Comparison of ENCODE assay signal across 11 cellular contexts in genomic region chr19:49554701-49555181, GRCh38. TPM values are rescaled to one million over a fixed set of nuclear protein-coding genes. Genes with fewer than 3 reads are reported as not detected.
DNase-seq lines count a peak whose midpoint lies in the region; ATAC-seq and TF ChIP-seq lines count a peak whose summit lies in the region.
"Had no signal": no experiment of that assay in that cellular context is flagged by ENCODE, and none has a peak within 500 bp of the region (broad histone marks: within the 10 kb centered on the region; RNA-seq: fewer than 3 reads in every experiment).

No MANE protein-coding gene starts in this region.

- CTCF ChIA-PET in activated CD4-positive, alpha-beta T cell treated with anti-CD3 and anti-CD28 coated beads, Interleukin-2, amount 10 ng/mL, durations not matched to agents 7 days and 5 days (lab: Charles Lee): interaction anchor here (0.6 to 9.7 kb wide), 6 partner anchors 17 to 318 kb away, joined by 3 to 95 read pairs (median 4); no protein-coding TSS in a partner anchor

- POLR2A ChIA-PET in activated CD4-positive, alpha-beta T cell treated with anti-CD3 and anti-CD28 coated beads, Interleukin-2, amount 10 ng/mL, durations not matched to agents 7 days and 5 days (lab: Charles Lee): no interaction called here

- ATAC-seq in CD4-positive, CD25-positive, alpha-beta regulatory T cell (ENCODE audit: low read depth in 2 of 2): peak; percentile 23 to 29
- ATAC-seq in effector memory CD8-positive, alpha-beta T cell (replicated peaks): peak; percentile 3
- ATAC-seq in GM18511 (IDR thresholded peaks at IDR 0.05; ENCODE audit: unreplicated experiment) (no peak), omental fat pad (ENCODE audit: low FRiP score) (no peak)

- H3K4me3 ChIP-seq in CD4-positive, CD25-positive, alpha-beta regulatory T cell (ENCODE audit: low read depth, low read length): peak overlapping the region; percentile 19
- no peak overlapping the region for H3K4me3 ChIP-seq in neural progenitor cell

- H3K36me3 ChIP-seq in CD4-positive, CD25-positive, alpha-beta regulatory T cell (ENCODE audit: control insufficient read depth, insufficient read depth, low read length): peaks cover 22% of the 10 kb centered on the region
- H3K36me3 ChIP-seq in neural progenitor cell: no peaks in the 10 kb centered on the region

- TF ChIP-seq CTCF in neural progenitor cell (IDR thresholded peaks at IDR 0.05) (no peak), type B pancreatic cell (conservative IDR thresholded peaks at IDR 0.05) (no peak), omental fat pad (IDR thresholded peaks at IDR 0.05) (no peak)

- no peaks in the 10 kb centered on the region for H3K9me3 ChIP-seq in CD4-positive, CD25-positive, alpha-beta regulatory T cell (ENCODE audit: control insufficient read depth in 2 of 2, low read length in 2 of 2)
- no peaks in the 10 kb centered on the region for H3K9me3 ChIP-seq in neural progenitor cell (ENCODE audit: low read depth)

- H4K20me1 ChIP-seq in neural progenitor cell (ENCODE audit: low read depth): peaks cover 13% of the 10 kb centered on the region

- peaks cover 76% of the 10 kb centered on the region for H3K4me1 ChIP-seq in CD4-positive, CD25-positive, alpha-beta regulatory T cell (ENCODE audit: control insufficient read depth, insufficient read depth, low read length, poor library complexity, severe bottlenecking)
- H3K4me1 ChIP-seq in neural progenitor cell: peaks cover 8% of the 10 kb centered on the region

- H3K27me3 Mint-ChIP-seq in CD4-positive, CD25-positive, alpha-beta regulatory T cell: no peaks in the 10 kb centered on the region
- H3K27me3 Mint-ChIP-seq in activated CD4-positive, alpha-beta T cell treated with anti-CD3 and anti-CD28 coated beads, Interleukin-2, amount 10 ng/mL, durations not matched to agents 7 days and 5 days: no peaks in the 10 kb centered on the region
- H3K27me3 Mint-ChIP-seq in effector memory CD8-positive, alpha-beta T cell: no peaks in the 10 kb centered on the region
- peaks cover 2% of the 10 kb centered on the region for H3K27me3 Mint-ChIP-seq in neural progenitor cell (ENCODE audit: insufficient read depth, low read depth)
- no peaks in the 10 kb centered on the region for H3K27me3 Mint-ChIP-seq in type B pancreatic cell

- H3K27me3 ChIP-seq in CD4-positive, CD25-positive, alpha-beta regulatory T cell (ENCODE audit: control insufficient read depth, insufficient read depth, low read length): no peaks in the 10 kb centered on the region
- no peaks in the 10 kb centered on the region for H3K27me3 ChIP-seq in neural progenitor cell

- no peaks in the 10 kb centered on the region for H3K79me2 ChIP-seq in neural progenitor cell (ENCODE audit: low read depth)

- no peak overlapping the region for H3K9ac ChIP-seq in neural progenitor cell

- H3K4me2 ChIP-seq in neural progenitor cell: no peak overlapping the region

- DNase-seq in CD4-positive, CD25-positive, alpha-beta regulatory T cell: peak in 1 of 3 donors; percentile 77
- peak; percentile 73 for DNase-seq in activated CD4-positive, alpha-beta T cell treated with anti-CD3 and anti-CD28 coated beads, Interleukin-2, amount 10 ng/mL, durations not matched to agents 7 days and 5 days
- DNase-seq in effector memory CD8-positive, alpha-beta T cell: no peak
- DNase-seq in neural progenitor cell (ENCODE audit: low spot score) (no peak), type B pancreatic cell (ENCODE audit: extremely low spot score, unreplicated experiment) (no peak), omental fat pad (ENCODE audit: low spot score) (no peak), DMS79 (lab: John Stamatoyannopoulos, UW) (no peak)
- DNase-seq: COR-L47, foreskin melanocyte, NCI-H446 had no signal

- H2AFZ ChIP-seq in neural progenitor cell (replicated peaks): no peak overlapping the region

- H3K27ac Mint-ChIP-seq in CD4-positive, CD25-positive, alpha-beta regulatory T cell: peak overlapping the region; percentile 95 to 98 (median 96)
- H3K27ac Mint-ChIP-seq in activated CD4-positive, alpha-beta T cell treated with anti-CD3 and anti-CD28 coated beads, Interleukin-2, amount 10 ng/mL, durations not matched to agents 7 days and 5 days: peak overlapping the region; percentile 96
- H3K27ac Mint-ChIP-seq in effector memory CD8-positive, alpha-beta T cell: peak overlapping the region; percentile 86 to 92
- H3K27ac Mint-ChIP-seq in neural progenitor cell: no peak overlapping the region
- no peak overlapping the region for H3K27ac Mint-ChIP-seq in type B pancreatic cell

- H3K4me3 Mint-ChIP-seq in CD4-positive, CD25-positive, alpha-beta regulatory T cell: peak overlapping the region; percentile 58 to 91 (median 74)
- H3K4me3 Mint-ChIP-seq in activated CD4-positive, alpha-beta T cell treated with anti-CD3 and anti-CD28 coated beads, Interleukin-2, amount 10 ng/mL, durations not matched to agents 7 days and 5 days: peak overlapping the region; percentile 64
- H3K4me3 Mint-ChIP-seq in effector memory CD8-positive, alpha-beta T cell: peak overlapping the region; percentile 76 to 83
- H3K4me3 Mint-ChIP-seq in neural progenitor cell (peak overlapping the region; percentile 64), type B pancreatic cell (no peak overlapping the region)

- peaks cover 42% of the 10 kb centered on the region for H3K36me3 Mint-ChIP-seq in CD4-positive, CD25-positive, alpha-beta regulatory T cell
- peaks cover 72% of the 10 kb centered on the region for H3K36me3 Mint-ChIP-seq in activated CD4-positive, alpha-beta T cell treated with anti-CD3 and anti-CD28 coated beads, Interleukin-2, amount 10 ng/mL, durations not matched to agents 7 days and 5 days (ENCODE audit: low read depth)
- H3K36me3 Mint-ChIP-seq in effector memory CD8-positive, alpha-beta T cell (ENCODE audit: insufficient read depth): peaks cover 38% of the 10 kb centered on the region
- H3K36me3 Mint-ChIP-seq in neural progenitor cell (peaks cover 20% of the 10 kb centered on the region), type B pancreatic cell (peaks cover 10% of the 10 kb centered on the region)

- H3K9me3 Mint-ChIP-seq in CD4-positive, CD25-positive, alpha-beta regulatory T cell: peaks cover 0 to 2% (median 0%) of the 10 kb centered on the region in 7 donors
- H3K9me3 Mint-ChIP-seq in activated CD4-positive, alpha-beta T cell treated with anti-CD3 and anti-CD28 coated beads, Interleukin-2, amount 10 ng/mL, durations not matched to agents 7 days and 5 days: no peaks in the 10 kb centered on the region
- H3K9me3 Mint-ChIP-seq in effector memory CD8-positive, alpha-beta T cell: peaks cover 0 to 6% of the 10 kb centered on the region in 2 donors
- no peaks in the 10 kb centered on the region for H3K9me3 Mint-ChIP-seq in neural progenitor cell
- no peaks in the 10 kb centered on the region for H3K9me3 Mint-ChIP-seq in type B pancreatic cell

- peaks cover 12 to 77% (median 41%) of the 10 kb centered on the region in 4 donors for H3K4me1 Mint-ChIP-seq in CD4-positive, CD25-positive, alpha-beta regulatory T cell
- H3K4me1 Mint-ChIP-seq in activated CD4-positive, alpha-beta T cell treated with anti-CD3 and anti-CD28 coated beads, Interleukin-2, amount 10 ng/mL, durations not matched to agents 7 days and 5 days: peaks cover 79% of the 10 kb centered on the region
- peaks cover 49% of the 10 kb centered on the region in 2 donors for H3K4me1 Mint-ChIP-seq in effector memory CD8-positive, alpha-beta T cell (ENCODE audit: low read depth in 2 of 2)
- peaks cover 11% of the 10 kb centered on the region for H3K4me1 Mint-ChIP-seq in neural progenitor cell
- H3K4me1 Mint-ChIP-seq in type B pancreatic cell (ENCODE audit: unreplicated experiment): no peaks in the 10 kb centered on the region

- peak overlapping the region; percentile 76 for H3K27ac ChIP-seq in CD4-positive, CD25-positive, alpha-beta regulatory T cell (ENCODE audit: insufficient read depth, low read length, poor library complexity, severe bottlenecking)
- no peak overlapping the region for H3K27ac ChIP-seq in neural progenitor cell

- peaks cover 14% of the 10 kb centered on the region for H3F3A ChIP-seq in neural progenitor cell (ENCODE audit: low read depth)

RNA-seq across cellular contexts. Expression of gene NOSIP, which starts 25.6 kb away (rescaled TPM):
- 124 TPM for total RNA-seq in CD4-positive, CD25-positive, alpha-beta regulatory T cell
- 100 to 1,000 TPM; 262 to 385 (median 285) TPM for polyA plus RNA-seq in CD4-positive, CD25-positive, alpha-beta regulatory T cell
- total RNA-seq in activated CD4-positive, alpha-beta T cell treated with anti-CD3 and anti-CD28 coated beads, Interleukin-2, amount 10 ng/mL, durations not matched to agents 7 days and 5 days: 100 to 1,000 TPM; 288 TPM
- 26.2 and 68.3 TPM in 2 replicates for total RNA-seq in neural progenitor cell (ENCODE audit: low replicate concordance)
- 56.3 and 62.0 TPM in 2 replicates for total RNA-seq in type B pancreatic cell (ENCODE audit: low replicate concordance)
- total RNA-seq in omental fat pad: 10 to 100 TPM; 36.9 to 70.8 (median 46.4) TPM

RNA-seq across cellular contexts. Expression of gene PRRG2, which starts 26.4 kb away (rescaled TPM):
- 0.84 TPM for total RNA-seq in CD4-positive, CD25-positive, alpha-beta regulatory T cell
- polyA plus RNA-seq in CD4-positive, CD25-positive, alpha-beta regulatory T cell: not detected
- total RNA-seq in activated CD4-positive, alpha-beta T cell treated with anti-CD3 and anti-CD28 coated beads, Interleukin-2, amount 10 ng/mL, durations not matched to agents 7 days and 5 days: 1 to 10 TPM; 1.1 TPM
- total RNA-seq in neural progenitor cell (ENCODE audit: low replicate concordance): 0.09 and 0.68 TPM in 2 replicates
- 5.1 and 5.2 TPM in 2 replicates for total RNA-seq in type B pancreatic cell (ENCODE audit: low replicate concordance)
- total RNA-seq in omental fat pad: 1 to 10 TPM in 2 of 4 donors, under 1 TPM in 1, not detected in 1; 0.79 to 5.2 (median 2.3) TPM

RNA-seq across cellular contexts. Expression of gene RCN3, which starts 26.9 kb away (rescaled TPM):
- total RNA-seq in CD4-positive, CD25-positive, alpha-beta regulatory T cell: 3.6 TPM
- polyA plus RNA-seq in CD4-positive, CD25-positive, alpha-beta regulatory T cell: 1 to 10 TPM; 1.5 to 5.5 (median 2.5) TPM
- total RNA-seq in activated CD4-positive, alpha-beta T cell treated with anti-CD3 and anti-CD28 coated beads, Interleukin-2, amount 10 ng/mL, durations not matched to agents 7 days and 5 days: 1 to 10 TPM; 4.2 TPM
- total RNA-seq in neural progenitor cell (ENCODE audit: low replicate concordance): 4.2 and 4.5 TPM in 2 replicates
- 4.5 and 12.1 TPM in 2 replicates for total RNA-seq in type B pancreatic cell (ENCODE audit: low replicate concordance)
- 10 to 100 TPM; 23.7 to 70.1 (median 26.9) TPM for total RNA-seq in omental fat pad

RNA-seq across cellular contexts. Expression of gene PRR12, which starts 36.2 kb away (rescaled TPM):
- 50.2 TPM for total RNA-seq in CD4-positive, CD25-positive, alpha-beta regulatory T cell
- under 1 TPM; 0.05 to 0.18 (median 0.16) TPM for polyA plus RNA-seq in CD4-positive, CD25-positive, alpha-beta regulatory T cell
- 10 to 100 TPM; 41.5 to 45.9 TPM for total RNA-seq in activated CD4-positive, alpha-beta T cell treated with anti-CD3 and anti-CD28 coated beads, Interleukin-2, amount 10 ng/mL, durations not matched to agents 7 days and 5 days
- total RNA-seq in neural progenitor cell (ENCODE audit: low replicate concordance) (3.2 and 9.0 TPM in 2 replicates), type B pancreatic cell (ENCODE audit: low replicate concordance) (32.0 and 40.0 TPM in 2 replicates), omental fat pad (10 to 100 TPM in 1 of 4 donors, 1 to 10 TPM in 3; 3.3 to 11.3 (median 4.1) TPM)

RNA-seq across cellular contexts. Expression of gene FCGRT, which starts 42.3 kb away (rescaled TPM):
- 23.3 TPM for total RNA-seq in CD4-positive, CD25-positive, alpha-beta regulatory T cell
- 10 to 100 TPM; 43.0 to 63.0 (median 49.8) TPM for polyA plus RNA-seq in CD4-positive, CD25-positive, alpha-beta regulatory T cell
- total RNA-seq in activated CD4-positive, alpha-beta T cell treated with anti-CD3 and anti-CD28 coated beads, Interleukin-2, amount 10 ng/mL, durations not matched to agents 7 days and 5 days: 10 to 100 TPM; 25.0 to 27.4 TPM
- 10.0 and 30.8 TPM in 2 replicates for total RNA-seq in neural progenitor cell (ENCODE audit: low replicate concordance)
- total RNA-seq in type B pancreatic cell (ENCODE audit: low replicate concordance): 102 and 106 TPM in 2 replicates
- 100 to 1,000 TPM; 314 to 479 (median 337) TPM for total RNA-seq in omental fat pad

Comparison
In these comparisons a context has a peak if more than half of its experiments do, and no peak if none do; other contexts are left out.
1. ATAC-seq: peak in CD4-positive, CD25-positive, alpha-beta regulatory T cell (2 of 2) and effector memory CD8-positive, alpha-beta T cell (single experiment); none in GM18511 (single experiment) and omental fat pad (single experiment).
2. H3K27ac Mint-ChIP-seq: peak in CD4-positive, CD25-positive, alpha-beta regulatory T cell (3 of 3), activated CD4-positive, alpha-beta T cell treated with anti-CD3 and anti-CD28 coated beads, Interleukin-2, amount 10 ng/mL, durations not matched to agents 7 days and 5 days (single experiment) and effector memory CD8-positive, alpha-beta T cell (2 of 2); none in neural progenitor cell (single experiment) and type B pancreatic cell (single experiment).